Comparison of ENCODE assay signal across 7 cellular contexts in the genomic region with DNA sequence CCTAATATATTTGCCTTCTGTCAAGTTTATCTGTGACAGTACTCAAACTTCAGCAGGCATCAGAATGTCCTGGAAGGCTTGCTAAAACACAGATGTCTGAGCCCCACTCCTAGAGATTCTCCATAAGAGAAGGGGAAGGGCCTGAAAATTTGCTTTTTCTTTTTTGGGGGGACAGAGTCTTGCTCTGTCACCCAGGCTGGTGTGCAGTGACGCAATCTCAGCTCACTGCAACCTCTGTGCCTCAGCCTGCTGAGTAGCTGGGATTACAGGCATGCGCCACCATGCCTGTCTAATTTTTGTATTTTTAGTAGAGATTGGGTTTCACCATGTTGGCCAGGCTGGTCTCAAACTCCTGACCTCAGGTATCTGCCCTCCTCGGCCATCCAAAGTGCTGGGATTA. TPM values are rescaled to one million over a fixed set of nuclear protein-coding genes. Genes with fewer than 3 reads are reported as not detected.
"Had no signal": no experiment of that assay in that cellular context is flagged by ENCODE, and none has a peak within 500 bp of the region (broad histone marks: within the 10 kb centered on the region; RNA-seq: fewer than 3 reads in every experiment).

No MANE protein-coding gene starts in this region.

RNA-seq across cellular contexts. Expression of a gene that starts 18.3 kb away (rescaled TPM):
- total RNA-seq: activated CD8-positive, alpha-beta T cell treated with anti-CD3 and anti-CD28 coated beads for 36 hours; dermis blood vessel endothelial cell; foreskin keratinocyte; T-helper 2 cell treated with Interferon-gamma antibody and Interleukin-4, amounts not matched to agents 100 ng/mL and 5 ng/mL, for 36 hours had no signal
- polyA plus RNA-seq: foreskin keratinocyte had no signal

RNA-seq across cellular contexts. Expression of a gene that starts 23.5 kb away (rescaled TPM):
- total RNA-seq: activated CD8-positive, alpha-beta T cell treated with anti-CD3 and anti-CD28 coated beads for 36 hours; activated T-cell treated with anti-CD3 and anti-CD28 coated beads, Interleukin-2, amount 50 U/mL, for 4 hours; activated T-helper 17 cell treated with anti-CD3 and anti-CD28 coated beads, Interleukin-2, amount 50 U/mL, for 72 hours; bronchial epithelial cell; foreskin keratinocyte; T-helper 2 cell treated with Interferon-gamma antibody and Interleukin-4, amounts not matched to agents 100 ng/mL and 5 ng/mL, for 36 hours had no signal
- polyA plus RNA-seq: foreskin keratinocyte had no signal
